In the genomic region with DNA sequence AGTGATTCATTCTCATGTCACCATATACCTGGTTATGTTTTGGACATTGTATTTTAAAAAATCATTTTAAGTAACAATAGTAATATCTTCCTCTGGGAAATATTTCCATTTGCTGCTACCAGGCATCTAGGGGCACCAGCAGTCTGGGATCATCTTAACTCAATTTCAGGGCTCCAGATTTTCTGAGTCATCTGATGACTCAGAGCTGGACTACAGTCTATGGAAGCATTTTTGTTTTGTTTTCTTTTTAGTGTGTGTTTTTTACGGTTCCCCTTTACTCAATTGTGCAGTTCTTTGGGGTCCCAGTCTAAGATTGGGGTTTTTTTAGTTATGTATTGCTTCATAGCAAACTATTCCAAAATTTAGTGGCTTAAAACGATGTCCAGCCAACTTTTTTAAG, we compare ENCODE assay signal across 20 cellular contexts. TPM values are rescaled to one million over a fixed set of nuclear protein-coding genes. Genes with fewer than 3 reads are reported as not detected.
A peak's percentile ranks its signal among the peaks of the same experiment; 100 is the strongest.
DNase-seq lines count a peak whose midpoint lies in the region; ATAC-seq and TF ChIP-seq lines count a peak whose summit lies in the region.
"Had no signal": no experiment of that assay in that cellular context is flagged by ENCODE, and none has a peak within 500 bp of the region (broad histone marks: within the 10 kb centered on the region; RNA-seq: fewer than 3 reads in every experiment).

No MANE protein-coding gene starts in this region.

- no peak overlapping the region for H3K27ac Mint-ChIP-seq in HFFc6
- H3K27ac Mint-ChIP-seq: activated naive CD4-positive, alpha-beta T cell treated with anti-CD3 and anti-CD28 coated beads, Interleukin-2, amount 10 ng/mL, durations not matched to agents 7 days and 5 days; T-helper 2 cell treated with Interferon-gamma antibody and Interleukin-4, amounts not matched to agents 5 μg/mL and 100 μg/mL, for 36 hours had no signal

- H3K27me3 ChIP-seq in RWPE2 (ENCODE audit: insufficient read depth, poor library complexity, severe bottlenecking) (no peaks in the 10 kb centered on the region), WERI-Rb-1 (ENCODE audit: insufficient read depth, low read depth, severe bottlenecking) (no peaks in the 10 kb centered on the region), tibial nerve (no peaks in the 10 kb centered on the region)
- H3K27me3 ChIP-seq: cardiac muscle cell had no signal

- no peak for TF ChIP-seq EP300 in tibial nerve (IDR thresholded peaks at IDR 0.05)

- H3K4me1 ChIP-seq in RWPE2 (ENCODE audit: insufficient read depth, poor library complexity, severe bottlenecking) (no peaks in the 10 kb centered on the region), tibial nerve (peaks cover 0 to 30% (median 20%) of the 10 kb centered on the region in 4 donors)

- H3K36me3 Mint-ChIP-seq in HFFc6 (ENCODE audit: low read depth), result peaks cover 5% of the 10 kb centered on the region; the same call in 1 of the 2 replicates
- H3K36me3 Mint-ChIP-seq: activated naive CD4-positive, alpha-beta T cell treated with anti-CD3 and anti-CD28 coated beads, Interleukin-2, amount 10 ng/mL, durations not matched to agents 7 days and 5 days had no signal

- 77 to 87% methylated on average over 2 of the region's 2 CpGs for WGBS in tibial nerve, 2 donors

- DNase-seq in CD1c-positive myeloid dendritic cell (ENCODE audit: extremely low spot score) (peak; percentile 78), HFFc6 (peak; percentile 29), RWPE2 (ENCODE audit: low spot score) (no peak), fibroblast of the aortic adventitia (ENCODE audit: low read depth) (peak; percentile 27), WERI-Rb-1 (no peak), tibial nerve (ENCODE audit: low spot score in 2 of 2) (no peak), NCI-H1417 treated with DMSO at 0.1 percent for 48 hours (lab: John Stamatoyannopoulos, UW) (no peak), T-helper 1 cell (no peak)
- DNase-seq: activated CD4-positive, alpha-beta T cell treated with anti-CD3 and anti-CD28 coated beads for 4 hours; activated CD8-positive, alpha-beta memory T cell treated with anti-CD3 and anti-CD28 coated beads, Interleukin-2, amount 50 U/mL, for 48 hours; activated naive CD4-positive, alpha-beta T cell treated with anti-CD3 and anti-CD28 coated beads, Interleukin-2, amount 10 ng/mL, durations not matched to agents 7 days and 5 days; AML-193; effector CD4-positive, alpha-beta T cell; foreskin melanocyte; NCI-H1048; NCI-H2171; SHP77; stimulated activated naive CD4-positive, alpha-beta T cell treated with Interleukin-2 at 50 U/mL for 16 hours had no signal

- TF ChIP-seq POLR2A in tibial nerve (IDR thresholded peaks at IDR 0.05), result no peak

- H3K4me3 Mint-ChIP-seq in HFFc6, result no peak overlapping the region
- H3K4me3 Mint-ChIP-seq: activated naive CD4-positive, alpha-beta T cell treated with anti-CD3 and anti-CD28 coated beads, Interleukin-2, amount 10 ng/mL, durations not matched to agents 7 days and 5 days; T-helper 2 cell treated with Interferon-gamma antibody and Interleukin-4, amounts not matched to agents 5 μg/mL and 100 μg/mL, for 36 hours had no signal

- no peak overlapping the region for H3K27ac ChIP-seq in RWPE2 (ENCODE audit: poor library complexity, severe bottlenecking)
- no peak overlapping the region for H3K27ac ChIP-seq in WERI-Rb-1
- no peak overlapping the region for H3K27ac ChIP-seq in tibial nerve
- H3K27ac ChIP-seq: cardiac muscle cell had no signal

- ATAC-seq in RWPE2 (ENCODE audit: low read depth), result peak; percentile 56; the same call in 2 of the 3 replicates

- H3K9me3 ChIP-seq in RWPE2 (ENCODE audit: severe bottlenecking) (peaks cover 9% of the 10 kb centered on the region), WERI-Rb-1 (ENCODE audit: severe bottlenecking) (peaks cover 10% of the 10 kb centered on the region), tibial nerve (peaks cover 0 to 5% (median 0%) of the 10 kb centered on the region in 4 donors)

- TF ChIP-seq CTCF in HFFc6 (IDR thresholded peaks at IDR 0.05) (no peak), RWPE2 (IDR thresholded peaks at IDR 0.05; ENCODE audit: poor library complexity, severe bottlenecking) (no peak), fibroblast of the aortic adventitia (IDR thresholded peaks at IDR 0.05; ENCODE audit: insufficient read depth, low read length) (no peak), WERI-Rb-1 (IDR thresholded peaks at IDR 0.05; ENCODE audit: low read depth, low read length) (no peak), tibial nerve (IDR thresholded peaks at IDR 0.05) (no peak)

- H3K4me3 ChIP-seq in RWPE2 (ENCODE audit: severe bottlenecking), result no peak overlapping the region
- no peak overlapping the region for H3K4me3 ChIP-seq in fibroblast of the aortic adventitia (ENCODE audit: low read depth, low read length)
- no peak overlapping the region for H3K4me3 ChIP-seq in WERI-Rb-1 (ENCODE audit: low read depth, low read length)
- no peak overlapping the region for H3K4me3 ChIP-seq in tibial nerve
- H3K4me3 ChIP-seq: cardiac muscle cell had no signal

- H3K36me3 ChIP-seq in RWPE2 (ENCODE audit: low read depth) (no peaks in the 10 kb centered on the region), WERI-Rb-1 (no peaks in the 10 kb centered on the region), tibial nerve (no peaks in the 10 kb centered on the region)
- H3K36me3 ChIP-seq: cardiac muscle cell had no signal

- H3K4me1 Mint-ChIP-seq in HFFc6 (ENCODE audit: low read depth), result no peaks in the 10 kb centered on the region
- H3K4me1 Mint-ChIP-seq: activated naive CD4-positive, alpha-beta T cell treated with anti-CD3 and anti-CD28 coated beads, Interleukin-2, amount 10 ng/mL, durations not matched to agents 7 days and 5 days had no signal

- peaks cover 6% of the 10 kb centered on the region; the same call in 1 of the 2 replicates for H3K27me3 Mint-ChIP-seq in HFFc6 (ENCODE audit: insufficient read depth)
- H3K27me3 Mint-ChIP-seq: activated naive CD4-positive, alpha-beta T cell treated with anti-CD3 and anti-CD28 coated beads, Interleukin-2, amount 10 ng/mL, durations not matched to agents 7 days and 5 days had no signal

- H3K9me3 Mint-ChIP-seq in HFFc6, result peaks cover 10% of the 10 kb centered on the region
- H3K9me3 Mint-ChIP-seq: activated naive CD4-positive, alpha-beta T cell treated with anti-CD3 and anti-CD28 coated beads, Interleukin-2, amount 10 ng/mL, durations not matched to agents 7 days and 5 days had no signal

RNA-seq across cellular contexts. Expression of gene FKBP5, which starts 5.7 kb away (rescaled TPM):
- total RNA-seq in HFFc6 (2021; fragmentation: NEBNext Ultra II Directional; extraction: Animal tissue kit (Norgen Biotek cat#: 25700)), result 10 to 100 TPM in 5 of 6 experiments, 1 to 10 TPM in 1; 7.6 to 12.9 (median 11.8) TPM
- total RNA-seq in fibroblast of the aortic adventitia (ENCODE audit: low replicate concordance) (2.9 and 5.3 TPM in 2 replicates), tibial nerve (100 to 1,000 TPM; 304 to 768 (median 608) TPM)

RNA-seq across cellular contexts. Expression of gene ARMC12, which starts 42.4 kb away (rescaled TPM):
- total RNA-seq in HFFc6 (2021; fragmentation: NEBNext Ultra II Directional; extraction: Animal tissue kit (Norgen Biotek cat#: 25700)), result under 1 TPM in 4 of 6 experiments, not detected in 2; 0.17 to 0.33 (median 0.27) TPM
- total RNA-seq in fibroblast of the aortic adventitia (ENCODE audit: low replicate concordance) (0.45 TPM in 1 of 2 replicates, not detected in the other), tibial nerve (1 to 10 TPM in 2 of 4 donors, not detected in 2; 2.2 to 2.9 TPM)

Comparison
In these comparisons a context has a peak if more than half of its experiments do, and no peak if none do; other contexts are left out.
1. DNase-seq: peak in CD1c-positive myeloid dendritic cell (single experiment), HFFc6 (single experiment) and fibroblast of the aortic adventitia (single experiment); none in RWPE2 (single experiment), WERI-Rb-1 (single experiment), tibial nerve (0 of 2), NCI-H1417 treated with DMSO at 0.1 percent for 48 hours (single experiment) and T-helper 1 cell (0 of 5).
2. RNA of gene FKBP5, which starts 5.7 kb away (total RNA-seq): 304 to 768 TPM in tibial nerve; 7.6 to 12.9 TPM in HFFc6 and 2.9 to 5.3 TPM in fibroblast of the aortic adventitia; every median in the first group is over 10 times any median in the second.